In genomic region chr9:21334969-21335632, GRCh38 we compare ENCODE assay signal across 8 cellular contexts. TPM values are rescaled to one million over a fixed set of nuclear protein-coding genes. Genes with fewer than 3 reads are reported as not detected.
DNase-seq lines count a peak whose midpoint lies in the region; ATAC-seq and TF ChIP-seq lines count a peak whose summit lies in the region.

KLHL9 (minus strand) TSS chr9:21335404; CDS start chr9:21334859, 545 bp downstream.

- peak within 1 kb of the TSS; percentile 21 for H3K27ac ChIP-seq in SU-DHL-6 (ENCODE audit: low read depth, low read length)
- H3K27ac ChIP-seq in adrenal gland: peak within 1 kb of the TSS; percentile 85 to 98 (median 94)
- H3K27ac ChIP-seq in left ventricle myocardium inferior (replicated peaks): peak within 1 kb of the TSS; percentile 93
- H3K27ac ChIP-seq in upper lobe of right lung: peak within 1 kb of the TSS; percentile 99

- H3K9ac ChIP-seq in SU-DHL-6 (ENCODE audit: low read length): peak within 1 kb of the TSS; percentile 62

- H3K36me3 ChIP-seq in SU-DHL-6 (ENCODE audit: low read length) (peaks cover 3% of the 10 kb centered on the region; the same call in 1 of the 2 replicates), adrenal gland (replicated peaks in 1 of 2) (no peaks in the 10 kb centered on the region), left ventricle myocardium inferior (peaks cover 10% of the 10 kb centered on the region), upper lobe of right lung (peaks cover 5% of the 10 kb centered on the region)

- H3K4me3 Mint-ChIP-seq in progenitor cell of endocrine pancreas (ENCODE audit: low read depth): peak within 1 kb of the TSS; percentile 92

- no peaks in the 10 kb centered on the region for H3F3A ChIP-seq in SU-DHL-6 (ENCODE audit: insufficient read depth)

- H2AFZ ChIP-seq in SU-DHL-6 (ENCODE audit: low read depth, low read length, severe bottlenecking): peak within 1 kb of the TSS; percentile 82

- CTCF ChIA-PET in HEK293T (lab: Yijun Ruan, JAX): interaction anchor here (1.0 to 1.1 kb wide), 2 partner anchors 67 to 82 kb away, joined by 4 read pairs; no protein-coding TSS in a partner anchor

- DNase-seq in GM04504 (ENCODE audit: low read depth) (peak; percentile 76), HEK293T (ENCODE audit: extremely low spot score) (peak; percentile 96), MV-4-11 (lab: John Stamatoyannopoulos, UW) (peak; percentile 87), adrenal gland (peak; percentile 94 to 96 (median 94)), left ventricle myocardium inferior (peak; percentile 93), progenitor cell of endocrine pancreas (ENCODE audit: low spot score, unreplicated experiment) (peak; percentile 79), upper lobe of right lung (peak; percentile 96)

- H3K9me3 ChIP-seq in SU-DHL-6 (ENCODE audit: insufficient read depth, low read length): no peaks in the 10 kb centered on the region
- no peaks in the 10 kb centered on the region for H3K9me3 ChIP-seq in adrenal gland (replicated peaks in 1 of 3)
- no peaks in the 10 kb centered on the region for H3K9me3 ChIP-seq in left ventricle myocardium inferior (replicated peaks)
- H3K9me3 ChIP-seq in upper lobe of right lung: no peaks in the 10 kb centered on the region

- ATAC-seq in upper lobe of right lung: peak; percentile 99

- WGBS in adrenal gland, 4 donors: 0 to 1% (median 1%) methylated on average over 5 to 46 of the region's 46 CpGs

- peak within 1 kb of the TSS; percentile 74 for H3K4me3 ChIP-seq in SU-DHL-6 (ENCODE audit: insufficient read depth, low read length, poor library complexity, severe bottlenecking)
- peak within 1 kb of the TSS; percentile 68 to 96 (median 86) for H3K4me3 ChIP-seq in adrenal gland
- H3K4me3 ChIP-seq in left ventricle myocardium inferior: peak within 1 kb of the TSS; percentile 82
- peak within 1 kb of the TSS; percentile 95 for H3K4me3 ChIP-seq in upper lobe of right lung

- H3K9me2 ChIP-seq in SU-DHL-6 (replicated peaks; ENCODE audit: insufficient read depth, low read length): no peaks in the 10 kb centered on the region

- peaks cover 22% of the 10 kb centered on the region; the same call in 1 of the 2 replicates for H4K20me1 ChIP-seq in SU-DHL-6 (ENCODE audit: low read depth, low read length)

- intact Hi-C loops in adrenal gland (cut with DNase I) (no loop called here), left ventricle myocardium inferior (cut with micrococcal nuclease) (no loop called here), upper lobe of right lung (cut with DNase I) (no loop called here)

- peak within 1 kb of the TSS; percentile 72 for H3K4me2 ChIP-seq in SU-DHL-6 (ENCODE audit: low read depth, low read length, poor library complexity, severe bottlenecking)

- H3K36me3 Mint-ChIP-seq in progenitor cell of endocrine pancreas (ENCODE audit: insufficient read depth): peaks cover 13% of the 10 kb centered on the region

- no peaks in the 10 kb centered on the region for H3K9me3 Mint-ChIP-seq in progenitor cell of endocrine pancreas (ENCODE audit: low read depth)

- H3K27me3 Mint-ChIP-seq in progenitor cell of endocrine pancreas: peaks cover 3% of the 10 kb centered on the region

- POLR2A ChIA-PET in HEK293T (lab: Yijun Ruan, JAX): interaction anchor here (0.7 to 1.2 kb wide), 4 partner anchors 12 to 71 kb away, joined by 3 read pairs; no protein-coding TSS in a partner anchor

- peak within 1 kb of the TSS; percentile 99 for H3K27ac Mint-ChIP-seq in progenitor cell of endocrine pancreas

- peak; percentile 53 to 72 for TF ChIP-seq POLR2A in adrenal gland (IDR thresholded peaks at IDR 0.05)

- H3K27me3 ChIP-seq in SU-DHL-6 (ENCODE audit: low read length): no peaks in the 10 kb centered on the region
- H3K27me3 ChIP-seq in adrenal gland: no peaks in the 10 kb centered on the region
- H3K27me3 ChIP-seq in left ventricle myocardium inferior (ENCODE audit: low read depth): no peaks in the 10 kb centered on the region
- H3K27me3 ChIP-seq in upper lobe of right lung: no peaks in the 10 kb centered on the region

- H3K4me1 Mint-ChIP-seq in progenitor cell of endocrine pancreas (ENCODE audit: low read depth): peaks cover 27% of the 10 kb centered on the region

- H3K4me1 ChIP-seq in adrenal gland (replicated peaks in 1 of 2) (peaks cover 27 to 44% of the 10 kb centered on the region in 2 donors), left ventricle myocardium inferior (peaks cover 56% of the 10 kb centered on the region), upper lobe of right lung (peaks cover 38% of the 10 kb centered on the region)

- peaks cover 44% of the 10 kb centered on the region for H3K79me2 ChIP-seq in SU-DHL-6 (ENCODE audit: insufficient read depth, low read length)

- TF ChIP-seq CTCF in SU-DHL-6 (IDR thresholded peaks at IDR 0.05; ENCODE audit: insufficient read depth, low read length, poor library complexity, severe bottlenecking): no peak
- no peak for TF ChIP-seq CTCF in adrenal gland (IDR thresholded peaks at IDR 0.05)
- TF ChIP-seq CTCF in left ventricle myocardium inferior (IDR thresholded peaks at IDR 0.05; ENCODE audit: borderline replicate concordance): no peak
- no peak for TF ChIP-seq CTCF in progenitor cell of endocrine pancreas (IDR thresholded peaks at IDR 0.05; ENCODE audit: unreplicated experiment)
- no peak for TF ChIP-seq CTCF in upper lobe of right lung (IDR thresholded peaks at IDR 0.05)

TF ChIP-seq in HEK293T, 16 proteins besides CTCF, POLR2A, EP300 and RAD21:
- no peak for TF ChIP-seq HDGF (IDR thresholded peaks at IDR 0.05; ENCODE audit: borderline replicate concordance)
- TF ChIP-seq PKNOX1 (IDR thresholded peaks at IDR 0.05): no peak
- TF ChIP-seq CTBP1 (IDR thresholded peaks at IDR 0.05; ENCODE audit: borderline replicate concordance): no peak
- TF ChIP-seq SUZ12 (IDR thresholded peaks at IDR 0.05): no peak
- no peak for TF ChIP-seq ZNF384 (IDR thresholded peaks at IDR 0.05)
- no peak for TF ChIP-seq BHLHE40 (IDR thresholded peaks at IDR 0.05; ENCODE audit: borderline replicate concordance)
- peak; percentile 50; the same call in 1 of the 2 replicates for TF ChIP-seq ELF4 (IDR thresholded peaks at IDR 0.05)
- no peak for TF ChIP-seq SP1 (IDR thresholded peaks at IDR 0.05)
- peak; percentile 63 for TF ChIP-seq L3MBTL2 (conservative IDR thresholded peaks at IDR 0.05)
- no peak for TF ChIP-seq FOXM1 (IDR thresholded peaks at IDR 0.05; ENCODE audit: borderline replicate concordance)
- TF ChIP-seq TARDBP (IDR thresholded peaks at IDR 0.05): no peak

RNA-seq across cellular contexts. Expression of gene KLHL9, which starts in this region (rescaled TPM):
- total RNA-seq in adrenal gland (10 to 100 TPM; 16.6 to 23.8 (median 21.5) TPM), left ventricle myocardium inferior (12.0 TPM), progenitor cell of endocrine pancreas (35.5 and 35.9 TPM in 2 replicates), upper lobe of right lung (22.2 TPM)
- 10 to 100 TPM in 1 of 3 donors, 1 to 10 TPM in 2; 6.7 to 20.3 (median 7.4) TPM for polyA plus RNA-seq in adrenal gland

Comparison
In these comparisons a context has a peak if more than half of its experiments do, and no peak if none do; other contexts are left out.
1. Peak in every context shown above with its lines: DNase-seq, ATAC-seq, H3K4me3 ChIP-seq and H3K27ac ChIP-seq.
2. H3K27ac ChIP-seq: peak in every context shown above with its lines; median percentile 99 in upper lobe of right lung; 94 in adrenal gland; 93 in left ventricle myocardium inferior; 21 in SU-DHL-6.